In genomic region chr3:88189361-88189810, GRCh38 we compare ENCODE assay signal across 11 cellular contexts. TPM values are rescaled to one million over a fixed set of nuclear protein-coding genes. Genes with fewer than 3 reads are reported as not detected.
DNase-seq lines count a peak whose midpoint lies in the region; ATAC-seq, FAIRE-seq and TF ChIP-seq lines count a peak whose summit lies in the region.
"Had no signal": no experiment of that assay in that cellular context is flagged by ENCODE, and none has a peak within 500 bp of the region (broad histone marks: within the 10 kb centered on the region; RNA-seq: fewer than 3 reads in every experiment).

No MANE protein-coding gene starts in this region.

- intact Hi-C loops in posterior vena cava (cut with DNase I): no loop called here
- intact Hi-C loops in pancreas (cut with DNase I): no loop called here

- no peaks in the 10 kb centered on the region for H3K27me3 ChIP-seq in pancreas

- H3K9me3 Mint-ChIP-seq in activated T-cell treated with anti-CD3 and anti-CD28 coated beads, Interleukin-2, amount 50 U/mL, for 24 hours: peaks cover 25% of the 10 kb centered on the region

- no peak overlapping the region for H3K4me3 Mint-ChIP-seq in activated T-cell treated with anti-CD3 and anti-CD28 coated beads, Interleukin-2, amount 50 U/mL, for 24 hours
- H3K4me3 Mint-ChIP-seq: activated CD8-positive, alpha-beta memory T cell treated with anti-CD3 and anti-CD28 coated beads, Interleukin-2, amount 10 ng/mL, durations not matched to agents 7 days and 5 days; CD4-positive, alpha-beta T cell had no signal

- no peaks in the 10 kb centered on the region for H3K4me1 ChIP-seq in pancreas

- H3K9me3 ChIP-seq in pancreas: no peaks in the 10 kb centered on the region

- no peaks in the 10 kb centered on the region for H3K36me3 Mint-ChIP-seq in activated T-cell treated with anti-CD3 and anti-CD28 coated beads, Interleukin-2, amount 50 U/mL, for 24 hours (ENCODE audit: low read depth)
- H3K36me3 Mint-ChIP-seq: activated CD8-positive, alpha-beta memory T cell treated with anti-CD3 and anti-CD28 coated beads, Interleukin-2, amount 10 ng/mL, durations not matched to agents 7 days and 5 days had no signal

- H3K27ac ChIP-seq in pancreas: no peak overlapping the region

- no peaks in the 10 kb centered on the region for H3K27me3 Mint-ChIP-seq in activated T-cell treated with anti-CD3 and anti-CD28 coated beads, Interleukin-2, amount 50 U/mL, for 24 hours
- H3K27me3 Mint-ChIP-seq: CD4-positive, alpha-beta T cell had no signal

- no peak for FAIRE-seq in pancreas (lab: Jason Lieb, UNC)

- 88 to 94% methylated on average over 11 of the region's 11 CpGs for WGBS in pancreas, 2 donors

- TF ChIP-seq CTCF in AG10803 (conservative IDR thresholded peaks at IDR 0.05; ENCODE audit: low read length): no peak
- no peak for TF ChIP-seq CTCF in pancreas (IDR thresholded peaks at IDR 0.05)

- H3K4me3 ChIP-seq in AG10803 (ENCODE audit: low read length): peak overlapping the region; percentile 9; the same call in 1 of the 2 replicates
- H3K4me3 ChIP-seq in pancreas: no peak overlapping the region

- ATAC-seq in GM18870 (IDR thresholded peaks at IDR 0.05; ENCODE audit: unreplicated experiment) (peak; percentile 92), HG02798 (IDR thresholded peaks at IDR 0.05; ENCODE audit: poor library complexity, unreplicated experiment) (peak; percentile 90), pancreas (no peak)
- ATAC-seq: activated CD8-positive, alpha-beta memory T cell treated with anti-CD3 and anti-CD28 coated beads, Interleukin-2, amount 10 ng/mL, durations not matched to agents 7 days and 5 days had no signal

- H3K36me3 ChIP-seq in pancreas: no peaks in the 10 kb centered on the region

- H3K27ac Mint-ChIP-seq in activated T-cell treated with anti-CD3 and anti-CD28 coated beads, Interleukin-2, amount 50 U/mL, for 24 hours: no peak overlapping the region
- H3K27ac Mint-ChIP-seq: activated CD8-positive, alpha-beta memory T cell treated with anti-CD3 and anti-CD28 coated beads, Interleukin-2, amount 10 ng/mL, durations not matched to agents 7 days and 5 days; CD4-positive, alpha-beta T cell had no signal

- peaks cover 7% of the 10 kb centered on the region for H3K4me1 Mint-ChIP-seq in activated T-cell treated with anti-CD3 and anti-CD28 coated beads, Interleukin-2, amount 50 U/mL, for 24 hours (ENCODE audit: low read depth)

- DNase-seq in AG10803 (ENCODE audit: low read depth) (peak; percentile 2), NCI-H2227 treated with DMSO at 0.1 percent for 48 hours (lab: John Stamatoyannopoulos, UW) (peak; percentile 58), posterior vena cava (ENCODE audit: low spot score) (no peak), HT-29 (ENCODE audit: low spot score) (no peak), pancreas (no peak)
- no peak for DNase-seq in activated T-cell treated with anti-CD3 and anti-CD28 coated beads, Interleukin-2, amount 50 U/mL, for 24 hours
- DNase-seq: activated CD8-positive, alpha-beta memory T cell treated with anti-CD3 and anti-CD28 coated beads, Interleukin-2, amount 10 ng/mL, durations not matched to agents 7 days and 5 days; CD4-positive, alpha-beta T cell; dermis blood vessel endothelial cell had no signal

RNA-seq across cellular contexts. Expression of gene C3orf38, which starts 39.6 kb away (rescaled TPM):
- total RNA-seq in posterior vena cava: 10 to 100 TPM; 19.8 to 22.9 TPM
- total RNA-seq in HT-29 (2014; rRNA removed; shearing (Covaris generic)): 3.1 and 3.3 TPM in 2 replicates
- total RNA-seq in pancreas: 10 to 100 TPM in 2 of 6 donors, 1 to 10 TPM in 4; 6.6 to 11.6 (median 8.4) TPM
- polyA plus RNA-seq in pancreas: 1 to 10 TPM; 2.7 to 4.3 TPM

Comparison
In these comparisons a context has a peak if more than half of its experiments do, and no peak if none do; other contexts are left out.
1. DNase-seq: peak in AG10803 (single experiment) and NCI-H2227 treated with DMSO at 0.1 percent for 48 hours (single experiment); none in posterior vena cava (single experiment), HT-29 (single experiment), pancreas (0 of 6) and activated T-cell treated with anti-CD3 and anti-CD28 coated beads, Interleukin-2, amount 50 U/mL, for 24 hours (single experiment).
2. ATAC-seq: peak in GM18870 (single experiment) and HG02798 (single experiment); none in pancreas (0 of 4).